ENCODE assay signal across 8 cellular contexts in the genomic region with DNA sequence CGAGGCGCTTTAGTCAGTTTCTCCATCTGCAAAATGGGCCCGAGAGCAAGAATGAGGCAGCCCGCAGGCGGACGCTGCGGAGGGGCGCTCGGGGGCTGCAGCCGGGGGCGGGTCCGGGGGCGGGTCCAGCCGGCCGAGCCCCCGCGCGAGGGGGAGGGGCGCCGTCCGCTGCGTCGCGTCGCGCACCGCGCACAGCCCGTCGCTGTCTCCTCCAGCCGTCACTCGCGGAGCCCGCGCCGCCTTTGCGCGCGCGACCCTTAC. TPM values are rescaled to one million over a fixed set of nuclear protein-coding genes. Genes with fewer than 3 reads are reported as not detected.
A peak's percentile ranks its signal among the peaks of the same experiment; 100 is the strongest.
DNase-seq lines count a peak whose midpoint lies in the region; ATAC-seq lines count a peak whose summit lies in the region.

No MANE protein-coding gene starts in this region.

- peak overlapping the region in 1 of 2 donors; percentile 6 for H3K27ac Mint-ChIP-seq in natural killer cell treated with Interleukin-12 subunit alpha and Interleukin-12 subunit beta and Interleukin-15 and Interleukin-18, amount 100 ng/mL, for 72 hours

- H3K27me3 ChIP-seq in endocrine pancreas (ENCODE audit: control insufficient read depth, insufficient read depth, low read length), result no peaks in the 10 kb centered on the region

- no peaks in the 10 kb centered on the region for H3K9me3 Mint-ChIP-seq in natural killer cell treated with Interleukin-12 subunit alpha and Interleukin-12 subunit beta and Interleukin-15 and Interleukin-18, amount 100 ng/mL, for 72 hours

- H3K4me1 Mint-ChIP-seq in natural killer cell treated with Interleukin-12 subunit alpha and Interleukin-12 subunit beta and Interleukin-15 and Interleukin-18, amount 100 ng/mL, for 72 hours (ENCODE audit: low read depth in 2 of 2), result peaks cover 17 to 20% of the 10 kb centered on the region in 2 donors

- H3K9me3 ChIP-seq in endocrine pancreas (ENCODE audit: control insufficient read depth, low read length), result no peaks in the 10 kb centered on the region

- no peaks in the 10 kb centered on the region for H3K4me1 ChIP-seq in endocrine pancreas (ENCODE audit: control insufficient read depth, insufficient read depth, low read length)

- peak overlapping the region; percentile 43 for H3K9ac ChIP-seq in endocrine pancreas (ENCODE audit: control insufficient read depth, insufficient read depth, low read length)

- peaks cover 7 to 13% of the 10 kb centered on the region in 2 donors for H3K27me3 Mint-ChIP-seq in natural killer cell treated with Interleukin-12 subunit alpha and Interleukin-12 subunit beta and Interleukin-15 and Interleukin-18, amount 100 ng/mL, for 72 hours

- H3K36me3 ChIP-seq in endocrine pancreas (ENCODE audit: control insufficient read depth, insufficient read depth, low read length), result no peaks in the 10 kb centered on the region

- no peak overlapping the region for H3K4me3 ChIP-seq in endocrine pancreas (ENCODE audit: control insufficient read depth, insufficient read depth, low read length)

- H3K36me3 Mint-ChIP-seq in natural killer cell treated with Interleukin-12 subunit alpha and Interleukin-12 subunit beta and Interleukin-15 and Interleukin-18, amount 100 ng/mL, for 72 hours, result peaks cover 7% of the 10 kb centered on the region

- peak; percentile 52 to 67 for ATAC-seq in natural killer cell treated with Interleukin-12 subunit alpha and Interleukin-12 subunit beta and Interleukin-15 and Interleukin-18, amount 100 ng/mL, for 72 hours
- no peak for ATAC-seq in HG03196 (IDR thresholded peaks at IDR 0.05; ENCODE audit: unreplicated experiment)

- H3K4me3 Mint-ChIP-seq in natural killer cell treated with Interleukin-12 subunit alpha and Interleukin-12 subunit beta and Interleukin-15 and Interleukin-18, amount 100 ng/mL, for 72 hours, result peak overlapping the region; percentile 89

- peak; percentile 30 for DNase-seq in stimulated activated CD8-positive, alpha-beta memory T cell treated with anti-CD3 and anti-CD28 coated beads, Interleukin-4, amount 100 ng/mL, for 24 hours (ENCODE audit: low read depth)
- no peak for DNase-seq in stimulated activated CD8-positive, alpha-beta memory T cell treated with anti-CD3 and anti-CD28 coated beads, Interleukin-4, amount 100 ng/mL, for 48 hours
- peak; percentile 79 for DNase-seq in NCI-H2227 treated with DMSO at 0.1 percent for 48 hours (lab: John Stamatoyannopoulos, UW)
- DNase-seq in natural killer cell treated with Interleukin-12 subunit alpha and Interleukin-12 subunit beta and Interleukin-15 and Interleukin-18, amount 100 ng/mL, for 72 hours (ENCODE audit: low spot score), result no peak
- no peak for DNase-seq in AML-193 (lab: John Stamatoyannopoulos, UW)
- no peak for DNase-seq in activated CD4-positive, alpha-beta T cell treated with anti-CD3 and anti-CD28 coated beads, Interleukin-2, amount 50 U/mL, for 1 hour

RNA-seq across cellular contexts. Expression of a gene that starts 0.3 kb away (rescaled TPM):
- 1 to 10 TPM; 6.5 to 9.1 TPM for total RNA-seq in natural killer cell treated with Interleukin-12 subunit alpha and Interleukin-12 subunit beta and Interleukin-15 and Interleukin-18, amount 100 ng/mL, for 72 hours

RNA-seq across cellular contexts. Expression of a gene that starts 17.2 kb away (rescaled TPM):
- not detected for total RNA-seq in natural killer cell treated with Interleukin-12 subunit alpha and Interleukin-12 subunit beta and Interleukin-15 and Interleukin-18, amount 100 ng/mL, for 72 hours

Comparison
In these comparisons a context has a peak if more than half of its experiments do, and no peak if none do; other contexts are left out.
1. DNase-seq: peak in stimulated activated CD8-positive, alpha-beta memory T cell treated with anti-CD3 and anti-CD28 coated beads, Interleukin-4, amount 100 ng/mL, for 24 hours (single experiment) and NCI-H2227 treated with DMSO at 0.1 percent for 48 hours (single experiment); none in stimulated activated CD8-positive, alpha-beta memory T cell treated with anti-CD3 and anti-CD28 coated beads, Interleukin-4, amount 100 ng/mL, for 48 hours (single experiment), natural killer cell treated with Interleukin-12 subunit alpha and Interleukin-12 subunit beta and Interleukin-15 and Interleukin-18, amount 100 ng/mL, for 72 hours (single experiment), AML-193 (0 of 2) and activated CD4-positive, alpha-beta T cell treated with anti-CD3 and anti-CD28 coated beads, Interleukin-2, amount 50 U/mL, for 1 hour (single experiment).